Comparison of ENCODE assay signal across 7 cellular contexts in the genomic region with DNA sequence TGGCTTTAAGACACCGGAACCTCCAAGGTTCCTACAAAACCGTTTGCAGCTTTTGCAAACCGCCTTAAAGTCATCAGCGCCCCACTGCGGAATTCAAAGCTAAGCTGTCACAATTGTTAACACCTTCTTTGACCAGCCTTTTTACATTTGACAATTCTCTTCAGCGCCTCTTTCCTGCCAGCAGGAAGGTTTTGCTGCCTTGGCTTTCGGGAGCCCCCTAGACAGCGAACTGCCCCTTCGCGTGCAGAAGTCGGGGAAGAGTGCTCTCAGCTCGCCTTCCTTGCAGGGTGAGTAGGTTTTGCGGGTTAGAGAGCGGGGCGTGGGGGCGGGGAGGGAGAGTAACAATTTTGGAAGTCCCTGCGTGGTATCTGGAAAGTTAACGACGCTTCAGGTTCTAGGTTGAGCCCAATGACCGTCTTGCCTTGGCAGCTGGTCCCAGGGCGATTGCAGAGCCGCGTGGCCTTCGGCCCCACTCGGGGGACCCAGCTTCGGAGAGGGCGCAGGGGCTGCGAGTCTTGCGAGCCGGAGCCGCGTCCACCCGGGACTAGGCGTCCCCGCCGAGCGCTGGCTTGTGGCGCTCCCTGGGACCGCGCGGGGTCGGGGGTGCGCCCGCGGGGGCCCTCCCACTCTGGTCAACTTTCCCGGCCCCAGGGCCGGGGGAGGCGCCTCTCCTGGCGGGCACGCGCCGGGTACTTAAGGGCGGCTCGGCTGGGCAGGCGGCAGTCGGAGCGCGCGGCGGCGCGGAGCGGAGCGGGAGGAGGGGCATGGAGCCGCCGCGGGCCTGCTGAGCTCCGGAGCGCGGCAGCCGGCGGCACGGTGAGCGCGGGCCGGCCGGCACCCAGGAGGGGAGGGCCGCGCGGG. TPM values are rescaled to one million over a fixed set of nuclear protein-coding genes. Genes with fewer than 3 reads are reported as not detected.
A peak's percentile ranks its signal among the peaks of the same experiment; 100 is the strongest.
DNase-seq lines count a peak whose midpoint lies in the region; ATAC-seq and TF ChIP-seq lines count a peak whose summit lies in the region.

A gene with protein sequence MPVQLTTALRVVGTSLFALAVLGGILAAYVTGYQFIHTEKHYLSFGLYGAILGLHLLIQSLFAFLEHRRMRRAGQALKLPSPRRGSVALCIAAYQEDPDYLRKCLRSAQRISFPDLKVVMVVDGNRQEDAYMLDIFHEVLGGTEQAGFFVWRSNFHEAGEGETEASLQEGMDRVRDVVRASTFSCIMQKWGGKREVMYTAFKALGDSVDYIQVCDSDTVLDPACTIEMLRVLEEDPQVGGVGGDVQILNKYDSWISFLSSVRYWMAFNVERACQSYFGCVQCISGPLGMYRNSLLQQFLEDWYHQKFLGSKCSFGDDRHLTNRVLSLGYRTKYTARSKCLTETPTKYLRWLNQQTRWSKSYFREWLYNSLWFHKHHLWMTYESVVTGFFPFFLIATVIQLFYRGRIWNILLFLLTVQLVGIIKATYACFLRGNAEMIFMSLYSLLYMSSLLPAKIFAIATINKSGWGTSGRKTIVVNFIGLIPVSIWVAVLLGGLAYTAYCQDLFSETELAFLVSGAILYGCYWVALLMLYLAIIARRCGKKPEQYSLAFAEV (plus strand): TSS at position 153 of the 861 bp plus-strand sequence. CDS start 3,743 bp downstream, outside the sequence.

- ATAC-seq in GM19395 (IDR thresholded peaks at IDR 0.05; ENCODE audit: unreplicated experiment) = no peak

- DNase-seq in EH (ENCODE audit: low read depth) (peak; percentile 67), HS-27A (ENCODE audit: low read depth) (peak; percentile 11), RPMI7951 (ENCODE audit: low read depth) (peak; percentile 62), MCF 10A (ENCODE audit: unreplicated experiment) (peak; percentile 81), iPS-NIHi11 (ENCODE audit: low spot score) (peak; percentile 86), sigmoid colon (no peak)

- no peaks in the 10 kb centered on the region for H3K9me3 Mint-ChIP-seq in MCF 10A (ENCODE audit: unreplicated experiment)

- POLR2A ChIA-PET in MCF 10A (lab: Yijun Ruan, JAX) = interaction anchor here (0.6 to 2.0 kb wide), 23 partner anchors 9 to 437 kb away, joined by 3 to 12 read pairs (median 4); a partner anchor contains a TSS

- BruUV-seq in MCF 10A (replicated peaks; lab: Mats Ljungman, UMichigan) = no TSS peak

- TF ChIP-seq CTCF in MCF 10A (IDR thresholded peaks at IDR 0.05; ENCODE audit: unreplicated experiment) (peak; percentile 55), sigmoid colon (IDR thresholded peaks at IDR 0.05) (no peak)

- H3K27ac ChIP-seq in sigmoid colon = no peak within 1 kb of the TSS

- H3K27ac Mint-ChIP-seq in MCF 10A (ENCODE audit: low read depth, unreplicated experiment) = peak within 1 kb of the TSS; percentile 84

- TF ChIP-seq EP300 in sigmoid colon (IDR thresholded peaks at IDR 0.05) = no peak

- 1% methylated on average over 80 of the region's 80 CpGs for WGBS in sigmoid colon, 2 donors

- peak within 1 kb of the TSS; percentile 96 for H3K4me3 Mint-ChIP-seq in MCF 10A (ENCODE audit: unreplicated experiment)

- TF ChIP-seq POLR2A in sigmoid colon (IDR thresholded peaks at IDR 0.05) = no peak

- H3K27me3 Mint-ChIP-seq in MCF 10A (ENCODE audit: insufficient read depth, unreplicated experiment) = no peaks in the 10 kb centered on the region

- H3K36me3 Mint-ChIP-seq in MCF 10A (ENCODE audit: insufficient read depth, unreplicated experiment) = peaks cover 11% of the 10 kb centered on the region

- H3K4me3 ChIP-seq in sigmoid colon = peak within 1 kb of the TSS; percentile 24 to 61 (median 53)

- peaks cover 0 to 18% (median 0%) of the 10 kb centered on the region in 4 donors for H3K36me3 ChIP-seq in sigmoid colon

- H3K4me1 Mint-ChIP-seq in MCF 10A (ENCODE audit: insufficient read depth, unreplicated experiment) = peaks cover 15% of the 10 kb centered on the region

- peaks cover 0 to 34% (median 30%) of the 10 kb centered on the region in 4 donors for H3K4me1 ChIP-seq in sigmoid colon

- intact Hi-C loops in MCF 10A (cut with micrococcal nuclease) = loop anchor here (1.0 kb wide), 3 partner anchors 110 to 258 kb away; no protein-coding TSS in a partner anchor
- intact Hi-C loops in sigmoid colon (cut with DNase I) = no loop called here

- peaks cover 0 to 44% (median 13%) of the 10 kb centered on the region in 3 donors for H3K27me3 ChIP-seq in sigmoid colon

- no peaks in the 10 kb centered on the region for H3K9me3 ChIP-seq in sigmoid colon

- CTCF ChIA-PET in MCF 10A (lab: Yijun Ruan, JAX) = interaction anchor here (0.6 to 4.4 kb wide), 23 partner anchors 9 to 1896 kb away, joined by 3 to 47 read pairs (median 4); no protein-coding TSS in a partner anchor

RNA-seq across cellular contexts. Expression of the gene that starts here (rescaled TPM):
- total RNA-seq in RPMI7951 (2014; rRNA removed; shearing (Covaris generic)) = 0.72 TPM in 1 of 2 replicates, not detected in the other
- total RNA-seq in MCF 10A (2022) (0.72 and 2.8 TPM in 2 replicates), sigmoid colon (under 1 TPM; 0.36 to 0.95 (median 0.74) TPM)
- polyA plus RNA-seq in sigmoid colon = 1 to 10 TPM in 2 of 3 donors, under 1 TPM in 1; 0.60 to 5.8 (median 5.0) TPM

Comparison
In these comparisons a context has a peak if more than half of its experiments do, and no peak if none do; other contexts are left out.
1. Peak in DNase-seq in RPMI7951; RNA of the gene not detected or under 1 TPM.